In the genomic region with DNA sequence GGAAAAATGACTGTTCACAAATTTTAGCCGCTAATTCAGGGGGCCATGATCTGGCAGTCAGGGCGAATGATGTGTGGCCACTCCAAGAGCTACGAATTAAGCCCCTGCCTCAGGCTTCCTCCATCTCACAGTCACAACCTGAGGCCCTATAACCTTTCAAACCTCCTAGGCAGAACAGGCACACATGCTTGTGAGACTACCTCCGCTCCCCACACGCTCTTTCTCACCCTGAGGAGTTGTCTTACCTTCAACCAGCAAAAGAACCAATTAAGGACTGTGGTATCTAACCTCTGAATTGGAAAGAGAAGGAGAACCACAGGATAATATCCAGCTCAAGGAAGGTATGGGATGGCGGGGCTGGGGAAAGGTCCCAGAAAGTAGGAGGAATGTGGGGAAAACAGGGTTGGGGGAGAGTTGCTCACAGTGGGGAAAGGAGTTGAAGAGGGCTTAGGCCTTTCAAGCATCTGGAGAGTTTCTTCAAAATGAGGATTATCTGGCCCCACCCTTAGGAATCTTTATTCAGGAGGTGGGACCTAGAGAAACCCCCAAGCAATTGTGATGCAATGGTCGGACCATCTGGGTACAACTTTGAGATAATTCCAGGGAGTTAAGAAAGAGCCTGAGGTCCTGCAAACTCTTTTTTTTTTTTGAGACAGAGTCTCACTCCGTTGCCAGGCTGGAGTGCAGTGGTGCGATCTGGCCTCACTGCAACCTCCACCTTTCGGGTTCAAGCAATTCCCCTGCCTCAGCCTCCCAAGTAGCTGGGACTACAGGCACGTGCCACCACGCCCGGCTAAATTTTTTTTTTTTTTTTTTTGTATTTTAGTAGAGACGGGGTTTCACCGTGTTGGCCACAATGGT, we compare ENCODE assay signal across 1 cellular context.
TF ChIP-seq lines count a peak whose summit lies in the region.

No MANE protein-coding gene starts in this region.

TF ChIP-seq in K562, 482 proteins besides CTCF, POLR2A, EP300 and RAD21:
- TF ChIP-seq, protein P1, sequence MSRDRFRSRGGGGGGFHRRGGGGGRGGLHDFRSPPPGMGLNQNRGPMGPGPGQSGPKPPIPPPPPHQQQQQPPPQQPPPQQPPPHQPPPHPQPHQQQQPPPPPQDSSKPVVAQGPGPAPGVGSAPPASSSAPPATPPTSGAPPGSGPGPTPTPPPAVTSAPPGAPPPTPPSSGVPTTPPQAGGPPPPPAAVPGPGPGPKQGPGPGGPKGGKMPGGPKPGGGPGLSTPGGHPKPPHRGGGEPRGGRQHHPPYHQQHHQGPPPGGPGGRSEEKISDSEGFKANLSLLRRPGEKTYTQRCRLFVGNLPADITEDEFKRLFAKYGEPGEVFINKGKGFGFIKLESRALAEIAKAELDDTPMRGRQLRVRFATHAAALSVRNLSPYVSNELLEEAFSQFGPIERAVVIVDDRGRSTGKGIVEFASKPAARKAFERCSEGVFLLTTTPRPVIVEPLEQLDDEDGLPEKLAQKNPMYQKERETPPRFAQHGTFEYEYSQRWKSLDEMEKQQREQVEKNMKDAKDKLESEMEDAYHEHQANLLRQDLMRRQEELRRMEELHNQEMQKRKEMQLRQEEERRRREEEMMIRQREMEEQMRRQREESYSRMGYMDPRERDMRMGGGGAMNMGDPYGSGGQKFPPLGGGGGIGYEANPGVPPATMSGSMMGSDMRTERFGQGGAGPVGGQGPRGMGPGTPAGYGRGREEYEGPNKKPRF (IDR thresholded peaks at IDR 0.05; ENCODE audit: low read depth, low read length), result no peak
- no peak for TF ChIP-seq ZNF318 (IDR thresholded peaks at IDR 0.05; ENCODE audit: borderline replicate concordance in 1 of 2, low read depth in 1 of 2)
- no peak for TF ChIP-seq DIDO1 (tag; IDR thresholded peaks at IDR 0.05; ENCODE audit: low read depth)
- TF ChIP-seq TOE1 (IDR thresholded peaks at IDR 0.05; ENCODE audit: borderline replicate concordance), result no peak
- no peak for TF ChIP-seq TOE1 (CRISPR knock-in tag; IDR thresholded peaks at IDR 0.05; ENCODE audit: borderline replicate concordance, low read depth)
- TF ChIP-seq SMARCB1 (IDR thresholded peaks at IDR 0.05; ENCODE audit: insufficient read length, low read depth), result no peak
- TF ChIP-seq ZBTB12 (CRISPR knock-in tag; IDR thresholded peaks at IDR 0.05), result no peak
- no peak for TF ChIP-seq RBM14 (IDR thresholded peaks at IDR 0.05; ENCODE audit: borderline replicate concordance, insufficient read depth, low read depth, low read length)
